9 cellular contexts compared by ENCODE assay signal in genomic region chr17:61393550-61393903, GRCh38. TPM values are rescaled to one million over a fixed set of nuclear protein-coding genes. Genes with fewer than 3 reads are reported as not detected.
A peak's percentile ranks its signal among the peaks of the same experiment; 100 is the strongest.
DNase-seq lines count a peak whose midpoint lies in the region; ATAC-seq and TF ChIP-seq lines count a peak whose summit lies in the region.
"Had no signal": no experiment of that assay in that cellular context is flagged by ENCODE, and none has a peak within 500 bp of the region (broad histone marks: within the 10 kb centered on the region; RNA-seq: fewer than 3 reads in every experiment).

No MANE protein-coding gene starts in this region.

- H3K9me3 Mint-ChIP-seq in neural crest cell = no peaks in the 10 kb centered on the region

- H3K27ac Mint-ChIP-seq in neural crest cell (ENCODE audit: unreplicated experiment) = no peak overlapping the region

- no peaks in the 10 kb centered on the region for H3K36me3 Mint-ChIP-seq in neural crest cell (ENCODE audit: low read depth)
- H3K36me3 Mint-ChIP-seq: brain had no signal

- 0 out of 2 replicates have a peak, but pooled peaks have one; percentile 23 for TF ChIP-seq EP300 in Ishikawa (IDR thresholded peaks at IDR 0.05; ENCODE audit: borderline replicate concordance)

- DNase-seq in ELF-1 (ENCODE audit: low read depth, low spot score) = peak; percentile 42
- no peak for DNase-seq in astrocyte of the cerebellum (ENCODE audit: low read depth)
- DNase-seq in neural crest cell (ENCODE audit: low read depth, low spot score) = no peak
- no peak for DNase-seq in occipital lobe (lab: John Stamatoyannopoulos, UW)
- no peak for DNase-seq in COR-L47 (lab: John Stamatoyannopoulos, UW)
- DNase-seq: hypothalamus had no signal

- peaks cover 61% of the 10 kb centered on the region for H3K4me1 Mint-ChIP-seq in neural crest cell

- TF ChIP-seq RAD21 in Ishikawa (IDR thresholded peaks at IDR 0.05; ENCODE audit: low read depth) = peak; percentile 27; the same call in 1 of the 2 replicates

- H3K4me3 ChIP-seq in astrocyte of the cerebellum (ENCODE audit: low read depth, low read length) = no peak overlapping the region

- H3K27me3 Mint-ChIP-seq in neural crest cell (ENCODE audit: low read depth) = peaks cover 73% of the 10 kb centered on the region

- TF ChIP-seq CTCF in astrocyte of the cerebellum (IDR thresholded peaks at IDR 0.05; ENCODE audit: low read depth, low read length, missing control alignments) (peak; percentile 7), neural crest cell (conservative IDR thresholded peaks at IDR 0.05) (peak; percentile 39)

- ATAC-seq in GM19351 (IDR thresholded peaks at IDR 0.05; ENCODE audit: unreplicated experiment) = no peak

- peak overlapping the region; percentile 38 for H3K4me3 Mint-ChIP-seq in neural crest cell
- H3K4me3 Mint-ChIP-seq: brain had no signal

- in situ Hi-C loops in astrocyte of the cerebellum (cut with HindIII; ENCODE audit: low sequenced_read_pairs) = no loop called here

TF ChIP-seq in Ishikawa, 13 proteins besides CTCF, POLR2A, EP300 and RAD21:
- TF ChIP-seq MAX (IDR thresholded peaks at IDR 0.05) (peak; percentile 86), ZBTB7A (IDR thresholded peaks at IDR 0.05; ENCODE audit: low read depth) (no peak), FOXM1 (IDR thresholded peaks at IDR 0.05; ENCODE audit: borderline replicate concordance, low read depth) (no peak), CEBPB (IDR thresholded peaks at IDR 0.05) (peak; percentile 66), YY1 (IDR thresholded peaks at IDR 0.05; ENCODE audit: low read depth) (no peak), TEAD4 (IDR thresholded peaks at IDR 0.05) (0 out of 2 replicates have a peak, but pooled peaks have one; percentile 42), USF1 (IDR thresholded peaks at IDR 0.05) (peak; percentile 86), TAF1 (IDR thresholded peaks at IDR 0.05; ENCODE audit: low read depth) (no peak), REST (IDR thresholded peaks at IDR 0.05; ENCODE audit: low read depth) (no peak), EGR1 (IDR thresholded peaks at IDR 0.05) (no peak), NFIC (IDR thresholded peaks at IDR 0.05) (peak; percentile 56; the same call in 1 of the 2 replicates), TCF12 (IDR thresholded peaks at IDR 0.05; ENCODE audit: low read depth) (peak; percentile 49; the same call in 1 of the 2 replicates)

RNA-seq across cellular contexts. Expression of gene TBX2, which starts 6.1 kb away (rescaled TPM):
- 16.1 and 18.7 TPM in 2 replicates for total RNA-seq in neural crest cell
- 0.47 TPM for total RNA-seq in occipital lobe

RNA-seq across cellular contexts. Expression of gene TBX4, which starts 58.7 kb away (rescaled TPM):
- not detected in 2 replicates for total RNA-seq in neural crest cell
- not detected for total RNA-seq in occipital lobe

Comparison
In these comparisons a context has a peak if more than half of its experiments do, and no peak if none do; other contexts are left out.
1. RNA of gene TBX2, which starts 6.1 kb away (total RNA-seq): 16.1 to 18.7 TPM in neural crest cell; 0.47 TPM in occipital lobe (single experiment); every median in the first group is over 10 times any median in the second.